ENCODE assay signal across 23 cellular contexts in the genomic region with DNA sequence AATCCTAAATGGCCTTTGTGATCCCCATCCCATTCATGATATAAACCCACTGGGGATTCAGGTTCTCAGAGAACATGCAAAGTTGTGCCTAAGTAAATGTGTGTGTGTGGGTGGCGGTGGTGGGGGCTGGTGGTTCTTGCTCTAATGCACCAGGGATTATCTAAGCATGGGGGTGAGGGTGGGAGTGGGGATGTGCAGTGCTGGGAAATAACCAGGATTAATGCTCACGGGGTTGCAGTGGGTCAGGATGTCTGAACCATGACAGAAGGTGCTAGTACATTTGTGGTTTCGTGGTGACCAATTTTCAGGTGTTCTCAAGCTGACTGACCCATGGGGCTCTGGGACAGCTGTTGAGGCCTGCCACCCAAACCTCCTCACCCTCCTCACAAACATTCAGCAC.
DNase-seq lines count a peak whose midpoint lies in the region; ATAC-seq and TF ChIP-seq lines count a peak whose summit lies in the region.
"Had no signal": no experiment of that assay in that cellular context is flagged by ENCODE, and none has a peak within 500 bp of the region (broad histone marks: within the 10 kb centered on the region; RNA-seq: fewer than 3 reads in every experiment).

No MANE protein-coding gene starts in this region.

- H3K4me2 ChIP-seq in MM.1S (ENCODE audit: low read depth, low read length): no peak overlapping the region

- no peaks in the 10 kb centered on the region for H3K79me2 ChIP-seq in MM.1S (ENCODE audit: low read length)

- no peak overlapping the region for H2AFZ ChIP-seq in MM.1S (ENCODE audit: low read length)

- in situ Hi-C loops in GM13977 (cut with MboI; ENCODE audit: low pct_unique_long_range_greater_than_20kb, low sequenced_read_pairs, unreplicated experiment): no loop called here

- H4K20me1 ChIP-seq in MM.1S (ENCODE audit: insufficient read depth, low read length): no peaks in the 10 kb centered on the region

- DNase-seq in GM13977 (ENCODE audit: low spot score) (peak; percentile 28), MM.1S (peak; percentile 31), myocyte (ENCODE audit: low read depth) (peak; percentile 74), NCI-H510A (lab: John Stamatoyannopoulos, UW) (no peak), GM03348 (ENCODE audit: low spot score) (no peak), NCI-H187 (lab: John Stamatoyannopoulos, UW) (no peak), SHP77 treated with DMSO at 0.1 percent for 48 hours (lab: John Stamatoyannopoulos, UW) (no peak)
- DNase-seq: activated CD4-positive, alpha-beta T cell treated with anti-CD3 and anti-CD28 coated beads for 4 hours; activated CD8-positive, alpha-beta memory T cell treated with anti-CD3 and anti-CD28 coated beads, Interleukin-2, amount 50 U/mL, for 48 hours; activated naive CD4-positive, alpha-beta T cell treated with Interleukin-2 at 50 U/mL for 16 hours; Calu3; colonic mucosa; foreskin melanocyte; GDM1; KBM-7; NCI-H1436; NCI-H345; ovary; stimulated activated CD4-positive, alpha-beta T cell treated with anti-CD3 and anti-CD28 coated beads, Interleukin-4, amount 100 ng/mL, for 1 hour; T-helper 9 cell; testis had no signal

- no peak overlapping the region for H3K4me3 ChIP-seq in MM.1S (ENCODE audit: low read length)
- H3K4me3 ChIP-seq: colonic mucosa, ovary, testis had no signal

- TF ChIP-seq CTCF in GM13977 (IDR thresholded peaks at IDR 0.05; ENCODE audit: extremely low read depth, insufficient read depth, missing control alignments) (no peak), MM.1S (IDR thresholded peaks at IDR 0.05; ENCODE audit: low read length) (no peak)

- H3K4me1 ChIP-seq in MM.1S (ENCODE audit: low read length): peaks cover 23% of the 10 kb centered on the region

- 0 out of 2 replicates have a peak, but pooled peaks cover 8% of the 10 kb centered on the region for H3K27me3 ChIP-seq in MM.1S (replicated peaks; ENCODE audit: insufficient read depth, low read length)
- H3K27me3 ChIP-seq: colonic mucosa, ovary, testis had no signal

- no peaks in the 10 kb centered on the region for H3K36me3 ChIP-seq in MM.1S (replicated peaks; ENCODE audit: insufficient read depth, low read length)
- H3K36me3 ChIP-seq: colonic mucosa, ovary had no signal

- peaks cover 11% of the 10 kb centered on the region for H3F3A ChIP-seq in MM.1S (ENCODE audit: insufficient read depth, low read length)

- no peaks in the 10 kb centered on the region for H3K9me2 ChIP-seq in MM.1S (replicated peaks; ENCODE audit: insufficient read depth, low read length)

- no peaks in the 10 kb centered on the region for H3K9me3 ChIP-seq in MM.1S (replicated peaks; ENCODE audit: insufficient read depth, low read length)
- H3K9me3 ChIP-seq: colonic mucosa, ovary, testis had no signal

- ATAC-seq in GM21381 (IDR thresholded peaks at IDR 0.05; ENCODE audit: unreplicated experiment): peak; percentile 20
- ATAC-seq: left lobe of liver had no signal

- H3K9ac ChIP-seq in MM.1S (ENCODE audit: low read length): no peak overlapping the region

- H3K27ac ChIP-seq in MM.1S (ENCODE audit: low read length): no peak overlapping the region
- H3K27ac ChIP-seq: colonic mucosa, ovary, testis had no signal

Comparison
In these comparisons a context has a peak if more than half of its experiments do, and no peak if none do; other contexts are left out.
1. DNase-seq: peak in GM13977 (single experiment), MM.1S (single experiment) and myocyte (single experiment); none in NCI-H510A (single experiment), GM03348 (single experiment), NCI-H187 (0 of 2) and SHP77 treated with DMSO at 0.1 percent for 48 hours (single experiment).